ENCODE assay signal across 12 cellular contexts in the genomic region with DNA sequence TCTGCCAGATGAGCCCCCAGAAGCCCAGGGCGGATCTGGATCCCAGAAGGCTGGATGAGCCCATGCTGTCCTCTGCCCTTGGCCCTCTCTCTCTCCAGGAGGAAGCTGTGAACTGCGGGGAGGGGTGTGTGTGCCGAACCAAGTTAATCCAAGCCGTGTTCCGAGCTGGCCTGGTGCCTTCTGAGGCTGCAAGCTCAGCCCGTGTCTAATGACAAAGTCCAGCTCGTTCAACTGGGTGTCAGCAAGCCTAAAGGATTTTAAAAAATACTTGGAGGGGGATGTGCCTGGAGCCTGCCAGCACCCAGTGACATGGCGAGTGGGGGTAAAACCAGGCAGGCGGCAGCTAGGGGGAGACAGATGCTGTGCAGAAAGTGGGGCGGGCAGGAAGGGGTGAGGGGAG. TPM values are rescaled to one million over a fixed set of nuclear protein-coding genes. Genes with fewer than 3 reads are reported as not detected.
DNase-seq lines count a peak whose midpoint lies in the region; ATAC-seq and TF ChIP-seq lines count a peak whose summit lies in the region.
"Had no signal": no experiment of that assay in that cellular context is flagged by ENCODE, and none has a peak within 500 bp of the region (broad histone marks: within the 10 kb centered on the region; RNA-seq: fewer than 3 reads in every experiment).

No MANE protein-coding gene starts in this region.

- H3K4me3 ChIP-seq in BLaER1 = no peak overlapping the region

- peak overlapping the region; percentile 64 for H3K27ac ChIP-seq in BLaER1

- H3K4me2 ChIP-seq in BLaER1 = peak overlapping the region; percentile 87

- peaks cover 0 to 4% (median 0%) of the 10 kb centered on the region in 5 experiments for H3K9me3 Mint-ChIP-seq in brain
- no peaks in the 10 kb centered on the region for H3K9me3 Mint-ChIP-seq in activated T-cell treated with anti-CD3 and anti-CD28 coated beads, Interleukin-2, amount 50 U/mL, for 72 hours
- H3K9me3 Mint-ChIP-seq: activated naive CD8-positive, alpha-beta T cell treated with anti-CD3 and anti-CD28 coated beads, Interleukin-2, amount 50 U/mL, for 24 hours had no signal

- intact Hi-C loops in left colon (cut with DNase I, micrococcal nuclease) (no loop called here), sciatic nerve (cut with DNase I) (no loop called here)

- DNase-seq in left colon (peak; percentile 36 to 46), sciatic nerve (ENCODE audit: low spot score) (no peak)
- DNase-seq in stimulated activated CD4-positive, alpha-beta T cell treated with anti-CD3 and anti-CD28 coated beads, Interleukin-15, amount 100 ng/mL, for 24 hours = no peak
- DNase-seq in activated T-cell treated with anti-CD3 and anti-CD28 coated beads, Interleukin-2, amount 50 U/mL, for 72 hours = no peak
- no peak for DNase-seq in NK-92 treated with Interleukin-12 subunit alpha and Interleukin-12 subunit beta, amount 100 ng/mL, for 24 hours (lab: John Stamatoyannopoulos, UW)
- DNase-seq: activated naive CD8-positive, alpha-beta T cell treated with anti-CD3 and anti-CD28 coated beads, Interleukin-2, amount 50 U/mL, for 24 hours; AML-193; NCI-H446; RPMI8226 had no signal

- ATAC-seq in left colon (peak; percentile 30), sciatic nerve (peak; percentile 35), HG03457 (IDR thresholded peaks at IDR 0.05; ENCODE audit: unreplicated experiment) (no peak)
- ATAC-seq in activated T-cell treated with anti-CD3 and anti-CD28 coated beads, Interleukin-2, amount 50 U/mL, for 72 hours (replicated peaks in 1 of 2) = no peak
- ATAC-seq: activated naive CD8-positive, alpha-beta T cell treated with anti-CD3 and anti-CD28 coated beads, Interleukin-2, amount 50 U/mL, for 24 hours had no signal

- H3K27ac Mint-ChIP-seq in brain = peak overlapping the region in 4 of 5 experiments; percentile 37 to 92 (median 67)
- no peak overlapping the region for H3K27ac Mint-ChIP-seq in activated T-cell treated with anti-CD3 and anti-CD28 coated beads, Interleukin-2, amount 50 U/mL, for 72 hours
- H3K27ac Mint-ChIP-seq: activated naive CD8-positive, alpha-beta T cell treated with anti-CD3 and anti-CD28 coated beads, Interleukin-2, amount 50 U/mL, for 24 hours had no signal

- H3K36me3 Mint-ChIP-seq in brain = peaks cover 56% of the 10 kb centered on the region
- H3K36me3 Mint-ChIP-seq in activated T-cell treated with anti-CD3 and anti-CD28 coated beads, Interleukin-2, amount 50 U/mL, for 72 hours (ENCODE audit: insufficient read depth in 2 of 2) = peaks cover 18 to 60% of the 10 kb centered on the region in 2 donors

- no peaks in the 10 kb centered on the region for H3K9me3 ChIP-seq in BLaER1

- peak overlapping the region; percentile 47 for H3K9ac ChIP-seq in BLaER1

- H3K27me3 ChIP-seq in BLaER1 = no peaks in the 10 kb centered on the region

- H4K20me1 ChIP-seq in BLaER1 = peaks cover 100% of the 10 kb centered on the region

- peak overlapping the region in 2 of 5 experiments; percentile 32 to 34 for H3K4me3 Mint-ChIP-seq in brain
- no peak overlapping the region for H3K4me3 Mint-ChIP-seq in activated T-cell treated with anti-CD3 and anti-CD28 coated beads, Interleukin-2, amount 50 U/mL, for 72 hours
- H3K4me3 Mint-ChIP-seq: activated naive CD8-positive, alpha-beta T cell treated with anti-CD3 and anti-CD28 coated beads, Interleukin-2, amount 50 U/mL, for 24 hours had no signal

- peaks cover 100% of the 10 kb centered on the region for H3K4me1 ChIP-seq in BLaER1

- no peak for TF ChIP-seq CTCF in brain (conservative IDR thresholded peaks at IDR 0.05)

- H3K27me3 Mint-ChIP-seq in brain = peaks cover 30% of the 10 kb centered on the region
- H3K27me3 Mint-ChIP-seq in activated T-cell treated with anti-CD3 and anti-CD28 coated beads, Interleukin-2, amount 50 U/mL, for 72 hours (ENCODE audit: low read depth) = peaks cover 17% of the 10 kb centered on the region

- H3K4me1 Mint-ChIP-seq in brain = peaks cover 97% of the 10 kb centered on the region
- peaks cover 16% of the 10 kb centered on the region for H3K4me1 Mint-ChIP-seq in activated T-cell treated with anti-CD3 and anti-CD28 coated beads, Interleukin-2, amount 50 U/mL, for 72 hours (ENCODE audit: low read depth)

- H3K36me3 ChIP-seq in BLaER1 = peaks cover 74% of the 10 kb centered on the region

RNA-seq across cellular contexts. Expression of a gene that starts 8.0 kb away (rescaled TPM):
- polyA plus RNA-seq in brain (ENCODE audit: insufficient read depth, low read depth, low replicate concordance) = 9.1 TPM
- total RNA-seq in left colon (1 to 10 TPM in 1 of 2 donors, under 1 TPM in 1; 0.43 to 1.7 TPM), sciatic nerve (3.6 TPM)
- 10 to 100 TPM; 44.5 to 59.3 TPM for total RNA-seq in activated T-cell treated with anti-CD3 and anti-CD28 coated beads, Interleukin-2, amount 50 U/mL, for 72 hours

Comparison
In these comparisons a context has a peak if more than half of its experiments do, and no peak if none do; other contexts are left out.
1. ATAC-seq: peak in left colon (single experiment) and sciatic nerve (single experiment); none in activated T-cell treated with anti-CD3 and anti-CD28 coated beads, Interleukin-2, amount 50 U/mL, for 72 hours (0 of 2) and HG03457 (single experiment).
2. DNase-seq: peak in left colon (2 of 2); none in sciatic nerve (single experiment), stimulated activated CD4-positive, alpha-beta T cell treated with anti-CD3 and anti-CD28 coated beads, Interleukin-15, amount 100 ng/mL, for 24 hours (single experiment), activated T-cell treated with anti-CD3 and anti-CD28 coated beads, Interleukin-2, amount 50 U/mL, for 72 hours (0 of 2) and NK-92 treated with Interleukin-12 subunit alpha and Interleukin-12 subunit beta, amount 100 ng/mL, for 24 hours (single experiment).